Comparison of ENCODE assay signal across 12 cellular contexts in the genomic region with DNA sequence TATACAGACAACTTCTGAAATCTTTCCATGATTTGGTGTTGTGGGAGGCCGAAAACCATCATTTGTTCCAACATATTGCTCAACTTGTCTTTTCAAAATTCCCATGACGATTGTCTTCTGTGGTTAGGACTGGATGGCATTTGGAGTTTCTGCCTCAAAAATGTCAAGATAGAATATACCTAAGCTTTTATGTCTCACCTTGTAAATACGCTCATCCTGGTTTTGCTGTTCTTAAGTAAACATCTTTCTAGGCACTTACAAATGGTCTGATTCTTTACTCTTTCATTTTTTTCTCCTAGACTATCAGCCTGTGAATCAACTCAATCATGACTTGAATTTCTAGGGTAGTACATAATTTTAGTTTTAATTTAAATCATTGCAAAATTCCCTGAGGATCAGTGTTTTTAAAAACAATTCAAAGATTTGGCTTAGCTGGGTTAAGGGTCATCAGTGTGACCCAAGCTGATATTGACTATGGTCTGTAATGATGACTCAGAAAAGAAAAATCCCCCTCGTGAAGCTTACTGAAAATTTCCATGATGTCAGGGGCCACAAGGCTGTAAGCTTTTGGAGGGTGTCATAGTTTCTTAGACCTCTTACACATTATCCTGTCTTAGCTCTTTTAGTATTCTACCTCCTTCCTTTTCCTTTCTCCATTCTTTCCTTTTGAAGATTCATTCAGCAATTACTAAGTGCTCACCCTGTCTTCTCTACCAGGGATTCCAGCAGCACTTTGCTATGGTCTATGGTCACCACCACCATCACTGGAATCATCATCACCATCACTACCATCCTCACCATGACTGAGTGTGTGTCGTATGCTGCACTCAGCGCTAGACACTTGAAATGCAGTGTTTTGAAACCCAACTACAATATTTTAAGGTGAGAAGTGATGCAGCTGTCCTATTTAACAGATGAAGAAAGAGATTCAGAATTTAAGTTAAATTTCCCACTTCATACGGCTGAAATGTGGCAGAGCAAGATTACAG.
DNase-seq lines count a peak whose midpoint lies in the region; ATAC-seq lines count a peak whose summit lies in the region.
"Had no signal": no experiment of that assay in that cellular context is flagged by ENCODE, and none has a peak within 500 bp of the region (broad histone marks: within the 10 kb centered on the region; RNA-seq: fewer than 3 reads in every experiment).

No MANE protein-coding gene starts in this region.

- no peaks in the 10 kb centered on the region for H3K27me3 ChIP-seq in H7 (ENCODE audit: control insufficient read depth, insufficient read depth, low read length)
- H3K27me3 ChIP-seq: right lobe of liver had no signal

- DNase-seq in A172 (ENCODE audit: low spot score) (peak; percentile 50), NCI-H82 treated with DMSO at 0.1 percent for 48 hours (lab: John Stamatoyannopoulos, UW; ENCODE audit: unreplicated experiment) (peak; percentile 23), fibroblast of the conjunctiva (ENCODE audit: low read depth) (peak; percentile 76), H7 (no peak), NCI-H2029 (lab: John Stamatoyannopoulos, UW) (no peak), cerebellar cortex (ENCODE audit: low spot score) (no peak), NOMO-1 (lab: John Stamatoyannopoulos, UW; ENCODE audit: unreplicated experiment in 2 of 2) (no peak)
- DNase-seq: activated CD4-positive, alpha-beta T cell treated with anti-CD3 and anti-CD28 coated beads for 48 hours; foreskin fibroblast; NCI-H1694 treated with DMSO at 0.1 percent for 48 hours; right lobe of liver had no signal

- H3K4me3 ChIP-seq in H7 (ENCODE audit: insufficient read depth, low read depth, low read length) = no peak overlapping the region
- H3K4me3 ChIP-seq: right lobe of liver had no signal

- no peaks in the 10 kb centered on the region for H3K36me3 ChIP-seq in H7 (replicated peaks; ENCODE audit: control insufficient read depth, insufficient read depth, low read length)
- H3K36me3 ChIP-seq: right lobe of liver had no signal

- ATAC-seq in GM21529 (IDR thresholded peaks at IDR 0.05; ENCODE audit: unreplicated experiment) = peak; percentile 51

Comparison
In these comparisons a context has a peak if more than half of its experiments do, and no peak if none do; other contexts are left out.
1. DNase-seq: peak in A172 (single experiment), NCI-H82 treated with DMSO at 0.1 percent for 48 hours (single experiment) and fibroblast of the conjunctiva (single experiment); none in H7 (single experiment), NCI-H2029 (single experiment), cerebellar cortex (single experiment) and NOMO-1 (0 of 2).